9 cellular contexts compared by ENCODE assay signal in the genomic region with DNA sequence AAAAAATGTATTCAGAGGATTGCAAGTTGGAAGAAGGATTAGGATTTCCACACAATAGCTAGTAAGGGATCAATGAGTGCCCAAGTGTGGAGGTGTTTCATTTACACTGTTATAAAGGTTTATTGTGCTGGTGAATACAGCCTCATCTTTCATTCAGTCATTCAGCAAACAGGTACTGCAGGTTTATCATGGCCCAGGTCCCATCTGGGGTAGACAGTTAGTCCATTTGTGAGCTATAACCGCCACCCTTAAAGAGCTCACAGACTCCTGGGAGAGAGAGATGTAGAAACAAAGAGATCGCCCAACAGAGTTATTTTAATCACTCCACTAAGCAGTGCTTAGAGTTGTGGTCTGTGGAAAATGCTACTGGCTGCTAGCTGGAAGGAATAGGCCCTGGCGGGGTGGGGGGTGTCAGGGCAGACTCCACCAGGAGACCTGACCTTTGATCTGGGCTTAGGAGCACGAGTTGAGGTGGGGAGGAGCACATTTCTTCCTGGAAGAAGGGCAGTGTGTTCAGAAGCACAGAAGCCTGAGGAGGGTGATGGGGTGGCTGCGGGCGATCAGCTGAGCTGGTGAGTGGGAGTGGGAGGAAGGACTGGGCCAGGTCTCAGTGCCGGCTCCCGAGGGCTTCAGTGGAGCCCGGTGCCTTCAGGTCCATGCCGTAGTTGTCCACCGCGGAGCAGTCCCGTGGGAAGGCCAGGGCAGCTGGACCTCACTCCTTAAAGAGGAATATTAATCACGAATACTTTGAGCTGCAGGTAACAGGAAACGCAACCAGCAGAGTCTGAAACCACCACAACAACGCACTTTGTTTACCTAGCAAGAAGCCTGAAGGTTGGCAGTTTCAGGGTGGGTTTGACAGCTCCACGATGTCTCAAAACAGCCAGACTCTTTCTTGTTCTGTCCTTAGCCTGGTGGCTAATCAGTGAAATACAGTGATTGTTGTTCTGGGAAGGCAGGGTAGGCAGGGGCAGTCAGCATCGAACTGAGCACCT. TPM values are rescaled to one million over a fixed set of nuclear protein-coding genes. Genes with fewer than 3 reads are reported as not detected.
DNase-seq lines count a peak whose midpoint lies in the region; TF ChIP-seq lines count a peak whose summit lies in the region.
"Had no signal": no experiment of that assay in that cellular context is flagged by ENCODE, and none has a peak within 500 bp of the region (broad histone marks: within the 10 kb centered on the region; RNA-seq: fewer than 3 reads in every experiment).

No MANE protein-coding gene starts in this region.

- no peaks in the 10 kb centered on the region for H3K27me3 Mint-ChIP-seq in activated naive CD4-positive, alpha-beta T cell treated with anti-CD3 and anti-CD28 coated beads, Interleukin-2, amount 50 U/mL, for 24 hours
- no peaks in the 10 kb centered on the region for H3K27me3 Mint-ChIP-seq in activated CD4-positive, alpha-beta memory T cell treated with anti-CD3 and anti-CD28 coated beads for 36 hours

- peak overlapping the region; percentile 54 to 75 (median 62) for H3K27ac ChIP-seq in transverse colon

- peak overlapping the region in 1 of 4 donors; percentile 2 for H3K4me3 ChIP-seq in transverse colon

- no peak for DNase-seq in activated naive CD4-positive, alpha-beta T cell treated with Interleukin-2 at 50 U/mL for 16 hours
- peak; percentile 33 for DNase-seq in activated CD4-positive, alpha-beta memory T cell treated with anti-CD3 and anti-CD28 coated beads for 36 hours
- peak; percentile 69 for DNase-seq in kidney tubule cell (ENCODE audit: low spot score)
- DNase-seq in transverse colon, result peak; percentile 63
- no peak for DNase-seq in HuH-7.5 (ENCODE audit: low spot score)
- no peak for DNase-seq in NCI-H510A (lab: John Stamatoyannopoulos, UW)
- no peak for DNase-seq in KBM-7
- DNase-seq: substantia nigra had no signal

- CTCF ChIA-PET in activated CD4-positive, alpha-beta memory T cell treated with anti-CD3 and anti-CD28 coated beads for 36 hours (lab: Charles Lee), result interaction anchor here (1.1 to 1.5 kb wide), 4 partner anchors 11 to 273 kb away, joined by 3 to 5 read pairs (median 5); a partner anchor contains a TSS

- TF ChIP-seq EP300 in transverse colon (IDR thresholded peaks at IDR 0.05; ENCODE audit: low read depth), result no peak

- TF ChIP-seq POLR2A in transverse colon (IDR thresholded peaks at IDR 0.05), result no peak

- POLR2A ChIA-PET in activated CD4-positive, alpha-beta memory T cell treated with anti-CD3 and anti-CD28 coated beads for 36 hours (lab: Charles Lee), result interaction anchor here (0.6 to 1.7 kb wide), 7 partner anchors 8 to 337 kb away, joined by 3 to 6 read pairs (median 4); a partner anchor contains a TSS

- in situ Hi-C loops in transverse colon (cut with MboI; ENCODE audit: low pct_ligation_motif_present in 1 of 4, low pct_unique_long_range_greater_than_20kb in 1 of 4, low sequenced_read_pairs in 3 of 4), result no loop called here
- in situ Hi-C loops in KBM-7 (cut with MboI; ENCODE audit: low pct_unique_long_range_greater_than_20kb, low sequenced_read_pairs), result no loop called here

- peaks cover 40 to 75% (median 60%) of the 10 kb centered on the region in 4 donors for H3K4me1 ChIP-seq in transverse colon

- peak in 1 of 5 experiments; percentile 13 for TF ChIP-seq CTCF in transverse colon (IDR thresholded peaks at IDR 0.05)

- H3K27ac Mint-ChIP-seq in activated naive CD4-positive, alpha-beta T cell treated with anti-CD3 and anti-CD28 coated beads, Interleukin-2, amount 50 U/mL, for 24 hours, result peak overlapping the region; percentile 30
- H3K27ac Mint-ChIP-seq in activated CD4-positive, alpha-beta memory T cell treated with anti-CD3 and anti-CD28 coated beads for 36 hours, result peak overlapping the region; percentile 55

- H3K36me3 ChIP-seq in transverse colon, result no peaks in the 10 kb centered on the region

- H3K4me3 Mint-ChIP-seq in activated naive CD4-positive, alpha-beta T cell treated with anti-CD3 and anti-CD28 coated beads, Interleukin-2, amount 50 U/mL, for 24 hours, result peak overlapping the region; percentile 36
- H3K4me3 Mint-ChIP-seq in activated CD4-positive, alpha-beta memory T cell treated with anti-CD3 and anti-CD28 coated beads for 36 hours, result no peak overlapping the region

- H3K27me3 ChIP-seq in transverse colon, result no peaks in the 10 kb centered on the region

- intact Hi-C loops in activated CD4-positive, alpha-beta memory T cell treated with anti-CD3 and anti-CD28 coated beads for 36 hours (cut with micrococcal nuclease), result no loop called here
- intact Hi-C loops in transverse colon (cut with DNase I; ENCODE audit: low total_unique reads), result no loop called here

- no peaks in the 10 kb centered on the region for H3K9me3 Mint-ChIP-seq in activated naive CD4-positive, alpha-beta T cell treated with anti-CD3 and anti-CD28 coated beads, Interleukin-2, amount 50 U/mL, for 24 hours
- no peaks in the 10 kb centered on the region for H3K9me3 Mint-ChIP-seq in activated CD4-positive, alpha-beta memory T cell treated with anti-CD3 and anti-CD28 coated beads for 36 hours

- no peaks in the 10 kb centered on the region for H3K36me3 Mint-ChIP-seq in activated naive CD4-positive, alpha-beta T cell treated with anti-CD3 and anti-CD28 coated beads, Interleukin-2, amount 50 U/mL, for 24 hours
- H3K36me3 Mint-ChIP-seq in activated CD4-positive, alpha-beta memory T cell treated with anti-CD3 and anti-CD28 coated beads for 36 hours, result no peaks in the 10 kb centered on the region

- 40 to 49% methylated on average over 3 to 18 of the region's 18 CpGs for WGBS in transverse colon (ENCODE audit: low coverage in 1 of 2), 2 donors

- no peaks in the 10 kb centered on the region for H3K9me3 ChIP-seq in transverse colon

- H3K4me1 Mint-ChIP-seq in activated naive CD4-positive, alpha-beta T cell treated with anti-CD3 and anti-CD28 coated beads, Interleukin-2, amount 50 U/mL, for 24 hours, result peaks cover 88% of the 10 kb centered on the region
- H3K4me1 Mint-ChIP-seq in activated CD4-positive, alpha-beta memory T cell treated with anti-CD3 and anti-CD28 coated beads for 36 hours (ENCODE audit: low read depth), result peaks cover 91% of the 10 kb centered on the region

RNA-seq across cellular contexts. Expression of a gene that starts 11.2 kb away (rescaled TPM):
- 10 to 100 TPM; 29.8 to 31.1 TPM for total RNA-seq in activated CD4-positive, alpha-beta memory T cell treated with anti-CD3 and anti-CD28 coated beads for 36 hours
- 100 to 1,000 TPM in 2 of 4 donors, 10 to 100 TPM in 2; 56.3 to 183 (median 104) TPM for total RNA-seq in transverse colon

RNA-seq across cellular contexts. Expression of a gene that starts 53.6 kb away (rescaled TPM):
- 10 to 100 TPM; 33.9 to 35.7 TPM for total RNA-seq in activated CD4-positive, alpha-beta memory T cell treated with anti-CD3 and anti-CD28 coated beads for 36 hours
- 10 to 100 TPM; 14.0 to 43.4 (median 26.2) TPM for total RNA-seq in transverse colon

Comparison
In these comparisons a context has a peak if more than half of its experiments do, and no peak if none do; other contexts are left out.
1. DNase-seq: peak in activated CD4-positive, alpha-beta memory T cell treated with anti-CD3 and anti-CD28 coated beads for 36 hours (single experiment), kidney tubule cell (single experiment) and transverse colon (single experiment); none in activated naive CD4-positive, alpha-beta T cell treated with Interleukin-2 at 50 U/mL for 16 hours (single experiment), HuH-7.5 (single experiment), NCI-H510A (single experiment) and KBM-7 (single experiment).